Comparison of ENCODE assay signal across 8 cellular contexts in genomic region chr1:243421784-243422183, GRCh38.
DNase-seq lines count a peak whose midpoint lies in the region; ATAC-seq and TF ChIP-seq lines count a peak whose summit lies in the region.

No MANE protein-coding gene starts in this region.

- peak overlapping the region; percentile 18 to 62 (median 33) for H3K4me3 Mint-ChIP-seq in CD4-positive, CD25-positive, alpha-beta regulatory T cell
- H3K4me3 Mint-ChIP-seq in stimulated activated memory B cell treated with anti-CD40 and anti-IgM and Interleukin-4, amounts not matched to agents 10 μg/mL and 1 μg/mL and 100 μg/mL, for 72 hours, result no peak overlapping the region
- no peak overlapping the region for H3K4me3 Mint-ChIP-seq in nephron progenitor cell

- H3K36me3 ChIP-seq in CD4-positive, CD25-positive, alpha-beta regulatory T cell (ENCODE audit: control insufficient read depth, insufficient read depth, low read length), result peaks cover 4% of the 10 kb centered on the region
- no peaks in the 10 kb centered on the region for H3K36me3 ChIP-seq in SJSA1
- H3K36me3 ChIP-seq in lung (ENCODE audit: control insufficient read depth in 2 of 2, insufficient read depth in 2 of 2, low read length in 2 of 2), result peaks cover 1 to 3% of the 10 kb centered on the region in 2 donors

- peak overlapping the region; percentile 52 for H3K27ac ChIP-seq in CD4-positive, CD25-positive, alpha-beta regulatory T cell (ENCODE audit: insufficient read depth, low read length, poor library complexity, severe bottlenecking)
- H3K27ac ChIP-seq in SJSA1 (peak overlapping the region; percentile 42), lung (ENCODE audit: low read depth in 1 of 2, low read length in 1 of 2) (no peak overlapping the region)

- H3K27ac Mint-ChIP-seq in CD4-positive, CD25-positive, alpha-beta regulatory T cell, result peak overlapping the region; percentile 37 to 89 (median 83)
- H3K27ac Mint-ChIP-seq in stimulated activated memory B cell treated with anti-CD40 and anti-IgM and Interleukin-4, amounts not matched to agents 10 μg/mL and 1 μg/mL and 100 μg/mL, for 72 hours, result no peak overlapping the region
- H3K27ac Mint-ChIP-seq in nephron progenitor cell, result no peak overlapping the region

- ATAC-seq in CD4-positive, CD25-positive, alpha-beta regulatory T cell (ENCODE audit: low read depth in 2 of 2), result peak; percentile 87 to 93
- ATAC-seq in GM19467 (IDR thresholded peaks at IDR 0.05; ENCODE audit: unreplicated experiment), result peak; percentile 80
- ATAC-seq in lung (ENCODE audit: insufficient read depth, low FRiP score), result peak; percentile 66
- peak; percentile 27 for ATAC-seq in stimulated activated memory B cell treated with anti-CD40 and anti-IgM and Interleukin-4, amounts not matched to agents 10 μg/mL and 1 μg/mL and 100 μg/mL, for 72 hours

- peaks cover 24% of the 10 kb centered on the region for H3K4me1 ChIP-seq in CD4-positive, CD25-positive, alpha-beta regulatory T cell (ENCODE audit: control insufficient read depth, insufficient read depth, low read length, poor library complexity, severe bottlenecking)
- H3K4me1 ChIP-seq in SJSA1 (replicated peaks) (peaks cover 16% of the 10 kb centered on the region), lung (ENCODE audit: control insufficient read depth in 2 of 2, insufficient read depth in 2 of 2, low read length in 2 of 2) (no peaks in the 10 kb centered on the region)

- H3K4me3 ChIP-seq in CD4-positive, CD25-positive, alpha-beta regulatory T cell (ENCODE audit: low read depth, low read length), result peak overlapping the region; percentile 77
- H3K4me3 ChIP-seq in SJSA1 (peak overlapping the region; percentile 13; the same call in 1 of the 2 replicates), lung (no peak overlapping the region)

- 5 to 26% methylated on average over 6 of the region's 6 CpGs for WGBS in lung, 2 donors

- peak in 2 of 3 donors; percentile 39 to 87 for DNase-seq in CD4-positive, CD25-positive, alpha-beta regulatory T cell
- DNase-seq in HUDEP-2 (lab: John Stamatoyannopoulos, UW; ENCODE audit: unreplicated experiment in 76 of 76) (peak in 46 of 76 experiments; percentile 4 to 63 (median 25)), SJSA1 (ENCODE audit: low read depth in 1 of 2, low spot score in 2 of 2) (peak; percentile 43 to 63), anterior cingulate cortex (lab: John Stamatoyannopoulos, UW) (peak in 34 of 58 donors; percentile 13 to 73 (median 33)), lung (ENCODE audit: low spot score) (peak; percentile 38), nephron progenitor cell (no peak)

- H3K27me3 ChIP-seq in CD4-positive, CD25-positive, alpha-beta regulatory T cell (ENCODE audit: control insufficient read depth, insufficient read depth, low read length), result no peaks in the 10 kb centered on the region
- H3K27me3 ChIP-seq in SJSA1 (replicated peaks), result no peaks in the 10 kb centered on the region
- no peaks in the 10 kb centered on the region for H3K27me3 ChIP-seq in lung (ENCODE audit: control insufficient read depth, insufficient read depth)

- TF ChIP-seq CTCF in lung (IDR thresholded peaks at IDR 0.05; ENCODE audit: control extremely low read depth, extremely low read depth) (no peak), nephron progenitor cell (IDR thresholded peaks at IDR 0.05) (no peak)

- no peaks in the 10 kb centered on the region for H3K9me3 Mint-ChIP-seq in CD4-positive, CD25-positive, alpha-beta regulatory T cell
- H3K9me3 Mint-ChIP-seq in stimulated activated memory B cell treated with anti-CD40 and anti-IgM and Interleukin-4, amounts not matched to agents 10 μg/mL and 1 μg/mL and 100 μg/mL, for 72 hours, result no peaks in the 10 kb centered on the region
- H3K9me3 Mint-ChIP-seq in nephron progenitor cell, result no peaks in the 10 kb centered on the region

- H3K27me3 Mint-ChIP-seq in CD4-positive, CD25-positive, alpha-beta regulatory T cell, result no peaks in the 10 kb centered on the region
- no peaks in the 10 kb centered on the region for H3K27me3 Mint-ChIP-seq in stimulated activated memory B cell treated with anti-CD40 and anti-IgM and Interleukin-4, amounts not matched to agents 10 μg/mL and 1 μg/mL and 100 μg/mL, for 72 hours
- no peaks in the 10 kb centered on the region for H3K27me3 Mint-ChIP-seq in nephron progenitor cell (ENCODE audit: low read depth, poor library complexity)

- H3K4me1 Mint-ChIP-seq in CD4-positive, CD25-positive, alpha-beta regulatory T cell, result peaks cover 16 to 37% (median 25%) of the 10 kb centered on the region in 4 donors
- peaks cover 11% of the 10 kb centered on the region for H3K4me1 Mint-ChIP-seq in stimulated activated memory B cell treated with anti-CD40 and anti-IgM and Interleukin-4, amounts not matched to agents 10 μg/mL and 1 μg/mL and 100 μg/mL, for 72 hours
- peaks cover 13% of the 10 kb centered on the region for H3K4me1 Mint-ChIP-seq in nephron progenitor cell

- H3K36me3 Mint-ChIP-seq in CD4-positive, CD25-positive, alpha-beta regulatory T cell, result peaks cover 33% of the 10 kb centered on the region
- H3K36me3 Mint-ChIP-seq in stimulated activated memory B cell treated with anti-CD40 and anti-IgM and Interleukin-4, amounts not matched to agents 10 μg/mL and 1 μg/mL and 100 μg/mL, for 72 hours, result peaks cover 37% of the 10 kb centered on the region
- H3K36me3 Mint-ChIP-seq in nephron progenitor cell (ENCODE audit: low read depth), result peaks cover 16% of the 10 kb centered on the region

- no peaks in the 10 kb centered on the region for H3K9me3 ChIP-seq in CD4-positive, CD25-positive, alpha-beta regulatory T cell (ENCODE audit: control insufficient read depth in 2 of 2, low read length in 2 of 2)
- H3K9me3 ChIP-seq in SJSA1 (replicated peaks) (no peaks in the 10 kb centered on the region), lung (ENCODE audit: control insufficient read depth in 2 of 2, insufficient read depth in 1 of 2, low read length in 1 of 2) (no peaks in the 10 kb centered on the region)

Comparison
In these comparisons a context has a peak if more than half of its experiments do, and no peak if none do; other contexts are left out.
1. ATAC-seq: peak in every context shown above with its lines; median percentile 90 in CD4-positive, CD25-positive, alpha-beta regulatory T cell; 80 in GM19467; 66 in lung; 27 in stimulated activated memory B cell treated with anti-CD40 and anti-IgM and Interleukin-4, amounts not matched to agents 10 μg/mL and 1 μg/mL and 100 μg/mL, for 72 hours.
2. H3K27ac ChIP-seq: peak in CD4-positive, CD25-positive, alpha-beta regulatory T cell (single experiment) and SJSA1 (single experiment); none in lung (0 of 2).
3. H3K27ac Mint-ChIP-seq: peak in CD4-positive, CD25-positive, alpha-beta regulatory T cell (3 of 3); none in stimulated activated memory B cell treated with anti-CD40 and anti-IgM and Interleukin-4, amounts not matched to agents 10 μg/mL and 1 μg/mL and 100 μg/mL, for 72 hours (single experiment) and nephron progenitor cell (single experiment).
4. H3K4me3 Mint-ChIP-seq: peak in CD4-positive, CD25-positive, alpha-beta regulatory T cell (4 of 4); none in stimulated activated memory B cell treated with anti-CD40 and anti-IgM and Interleukin-4, amounts not matched to agents 10 μg/mL and 1 μg/mL and 100 μg/mL, for 72 hours (single experiment) and nephron progenitor cell (single experiment).